27 cellular contexts compared by ENCODE assay signal in genomic region chrX:106901341-106901740, GRCh38. TPM values are rescaled to one million over a fixed set of nuclear protein-coding genes. Genes with fewer than 3 reads are reported as not detected.
"Had no signal": no experiment of that assay in that cellular context is flagged by ENCODE, and none has a peak within 500 bp of the region (broad histone marks: within the 10 kb centered on the region; RNA-seq: fewer than 3 reads in every experiment).

No MANE protein-coding gene starts in this region.

- H3K9ac ChIP-seq: KMS-11, SK-N-SH had no signal

- H3K36me3 Mint-ChIP-seq: IgD-negative memory B cell, T-cell had no signal

- H3K9me3 Mint-ChIP-seq: IgD-negative memory B cell, T-cell had no signal

- DNase-seq: Kasumi-1, MM.1S, NCI-H1092 treated with DMSO at 0.1 percent for 48 hours, NCI-H1436, NCI-H187, NCI-H2029, NCI-H2081 treated with DMSO at 0.1 percent for 48 hours, NCI-H2171 treated with DMSO at 0.1 percent for 48 hours, NCI-H345, NCI-H524, NCI-H69, NCI-H774, PC-3, SHP77, SK-N-SH, SW 1271, T-cell had no signal

- H3K4me3 ChIP-seq: K562 had no signal

- FAIRE-seq: K562 had no signal

- H3K27ac ChIP-seq: KMS-11, RWPE1 had no signal

- H3K27ac Mint-ChIP-seq: T-cell had no signal

- H3K4me2 ChIP-seq: KMS-11, SK-N-SH had no signal

- H3K9me3 ChIP-seq: SK-N-SH had no signal

- H3K27me3 Mint-ChIP-seq: IgD-negative memory B cell had no signal

- H3K4me1 Mint-ChIP-seq: IgD-negative memory B cell, T-cell had no signal

- ATAC-seq: K562, Panc1, PC-3, T-cell had no signal

- H3K4me3 Mint-ChIP-seq: IgD-negative memory B cell, T-cell had no signal

RNA-seq across cellular contexts. Expression of gene RIPPLY1, which starts 1.8 kb away (rescaled TPM):
- total RNA-seq: HT1080, K562, M059J, NCI-H460, OCI-LY7, PC-3, SK-MEL-5, T-cell had no signal
- polyA plus RNA-seq: IgD-negative memory B cell, K562 had no signal

RNA-seq across cellular contexts. Expression of gene CLDN2, which starts 18.9 kb away (rescaled TPM):
- total RNA-seq: K562, M059J, NCI-H460, OCI-LY7, PC-3, SK-MEL-5 had no signal
- polyA plus RNA-seq: IgD-negative memory B cell, K562 had no signal
